ENCODE assay signal across 23 cellular contexts in the genomic region with DNA sequence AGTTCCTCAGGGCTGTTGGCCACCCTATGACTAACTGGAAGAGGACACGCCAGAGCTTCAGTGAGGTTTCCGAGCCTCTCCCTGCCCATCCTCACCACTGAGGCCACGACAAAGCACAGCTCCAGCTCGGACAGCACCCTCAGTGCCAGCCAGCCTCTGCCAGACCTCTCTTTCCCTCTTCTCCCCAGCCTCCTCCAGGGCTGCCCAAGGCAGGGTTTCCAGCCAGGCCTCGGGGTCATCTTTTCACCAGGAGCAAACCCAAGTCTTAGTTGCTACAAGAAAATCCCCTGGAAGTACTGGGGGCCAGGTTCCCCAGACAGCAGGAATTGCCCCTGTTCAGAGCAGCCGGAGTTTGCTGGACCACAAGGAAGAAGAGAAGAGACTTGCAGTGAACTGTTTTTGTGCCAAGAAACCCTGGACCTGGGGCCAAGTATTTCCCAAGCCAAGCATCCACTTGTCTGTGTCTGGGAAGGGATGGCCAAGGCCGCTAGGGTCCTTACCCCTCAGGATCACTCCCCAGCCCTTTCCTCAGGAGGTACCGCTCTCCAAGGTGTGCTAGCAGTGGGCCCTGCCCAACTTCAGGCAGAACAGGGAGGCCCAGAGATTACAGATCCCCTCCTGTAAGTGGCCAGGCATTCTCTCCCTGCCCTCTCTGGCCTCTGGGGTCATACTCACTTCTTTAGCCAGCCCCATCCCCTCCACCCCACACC. TPM values are rescaled to one million over a fixed set of nuclear protein-coding genes. Genes with fewer than 3 reads are reported as not detected.
A peak's percentile ranks its signal among the peaks of the same experiment; 100 is the strongest.
DNase-seq lines count a peak whose midpoint lies in the region; ATAC-seq and TF ChIP-seq lines count a peak whose summit lies in the region.
"Had no signal": no experiment of that assay in that cellular context is flagged by ENCODE, and none has a peak within 500 bp of the region (broad histone marks: within the 10 kb centered on the region; RNA-seq: fewer than 3 reads in every experiment).

No MANE protein-coding gene starts in this region.

- intact Hi-C loops in cardiac septum (cut with DNase I) (no loop called here), left ventricle myocardium inferior (cut with micrococcal nuclease) (no loop called here), tibial artery (cut with DNase I; ENCODE audit: low total_unique reads) (no loop called here)

- ATAC-seq in activated naive CD8-positive, alpha-beta T cell treated with anti-CD3 and anti-CD28 coated beads, Interleukin-2, amount 50 U/mL, for 24 hours, result no peak
- ATAC-seq: activated naive CD4-positive, alpha-beta T cell treated with anti-CD3 and anti-CD28 coated beads, Interleukin-2, amount 50 U/mL, for 72 hours; stimulated activated naive B cell treated with anti-CD40 and anti-IgM and Interleukin-4, amounts not matched to agents 10 μg/mL and 1 μg/mL and 100 μg/mL, for 72 hours; T-cell had no signal

- no peaks in the 10 kb centered on the region for H3K27me3 Mint-ChIP-seq in activated naive CD8-positive, alpha-beta T cell treated with anti-CD3 and anti-CD28 coated beads, Interleukin-2, amount 50 U/mL, for 24 hours
- H3K27me3 Mint-ChIP-seq: brain; naive B cell; stimulated activated naive B cell treated with anti-CD40 and anti-IgM and Interleukin-4, amounts not matched to agents 10 μg/mL and 1 μg/mL and 100 μg/mL, for 72 hours; T-cell had no signal

- H3K27me3 ChIP-seq in left ventricle myocardium inferior (ENCODE audit: low read depth) (no peaks in the 10 kb centered on the region), tibial artery (no peaks in the 10 kb centered on the region)
- H3K27me3 ChIP-seq: esophagus muscularis mucosa had no signal

- H3K4me1 ChIP-seq in left ventricle myocardium inferior, result peaks cover 8% of the 10 kb centered on the region
- H3K4me1 ChIP-seq in tibial artery, result no peaks in the 10 kb centered on the region
- H3K4me1 ChIP-seq: esophagus muscularis mucosa, prostate gland had no signal

- no peak overlapping the region for H3K27ac Mint-ChIP-seq in activated naive CD8-positive, alpha-beta T cell treated with anti-CD3 and anti-CD28 coated beads, Interleukin-2, amount 50 U/mL, for 24 hours
- H3K27ac Mint-ChIP-seq: stimulated activated naive B cell treated with anti-CD40 and anti-IgM and Interleukin-4, amounts not matched to agents 10 μg/mL and 1 μg/mL and 100 μg/mL, for 72 hours; T-cell had no signal

- peaks cover 40% of the 10 kb centered on the region for H3K36me3 Mint-ChIP-seq in activated naive CD8-positive, alpha-beta T cell treated with anti-CD3 and anti-CD28 coated beads, Interleukin-2, amount 50 U/mL, for 24 hours (ENCODE audit: low read depth)

- H3K27ac ChIP-seq in left ventricle myocardium inferior (replicated peaks) (no peak overlapping the region), tibial artery (no peak overlapping the region), substantia nigra (ENCODE audit: low read depth, low read length, poor library complexity, severe bottlenecking) (no peak overlapping the region)
- H3K27ac ChIP-seq: esophagus muscularis mucosa, prostate gland had no signal

- peak; percentile 56 for DNase-seq in cardiac septum (ENCODE audit: low spot score)
- no peak for DNase-seq in left ventricle myocardium inferior
- DNase-seq in islet precursor cell, result peak; percentile 42
- peak; percentile 16 to 49 for DNase-seq in tibial artery
- no peak for DNase-seq in activated naive CD8-positive, alpha-beta T cell treated with anti-CD3 and anti-CD28 coated beads, Interleukin-2, amount 50 U/mL, for 24 hours
- no peak for DNase-seq in substantia nigra (lab: John Stamatoyannopoulos, UW)
- DNase-seq: activated CD4-positive, alpha-beta T cell treated with anti-CD3 and anti-CD28 coated beads, Interleukin-2, amount 50 U/mL, for 1 hour; C1 segment of cervical spinal cord; DMS53; glutamatergic neuron; GOT3; naive B cell; NCI-H1930; NCI-H446 treated with DMSO at 0.1 percent for 48 hours; NK-92 treated with Interleukin-12 subunit alpha and Interleukin-12 subunit beta, amount 100 ng/mL, for 24 hours; stimulated activated CD4-positive, alpha-beta T cell treated with anti-CD3 and anti-CD28 coated beads, Interleukin-12 subunit alpha, Interleukin-12 subunit beta, amount 100 ng/mL, for 4 hours; stimulated activated naive B cell treated with anti-CD40 and anti-IgM and Interleukin-4, amounts not matched to agents 10 μg/mL and 1 μg/mL and 100 μg/mL, for 72 hours; T-cell had no signal

- H3K36me3 ChIP-seq in left ventricle myocardium inferior, result peaks cover 51% of the 10 kb centered on the region
- H3K36me3 ChIP-seq in tibial artery, result peaks cover 28 to 69% (median 56%) of the 10 kb centered on the region in 3 donors

- no peaks in the 10 kb centered on the region for H3K9me3 Mint-ChIP-seq in activated naive CD8-positive, alpha-beta T cell treated with anti-CD3 and anti-CD28 coated beads, Interleukin-2, amount 50 U/mL, for 24 hours
- H3K9me3 Mint-ChIP-seq: activated naive CD4-positive, alpha-beta T cell treated with anti-CD3 and anti-CD28 coated beads, Interleukin-2, amount 50 U/mL, for 72 hours; brain; naive B cell; stimulated activated naive B cell treated with anti-CD40 and anti-IgM and Interleukin-4, amounts not matched to agents 10 μg/mL and 1 μg/mL and 100 μg/mL, for 72 hours; T-cell had no signal

- TF ChIP-seq CTCF in left ventricle myocardium inferior (IDR thresholded peaks at IDR 0.05; ENCODE audit: borderline replicate concordance) (no peak), tibial artery (IDR thresholded peaks at IDR 0.05) (no peak)

- H3K9me3 ChIP-seq in left ventricle myocardium inferior (replicated peaks), result no peaks in the 10 kb centered on the region
- H3K9me3 ChIP-seq in tibial artery, result no peaks in the 10 kb centered on the region
- H3K9me3 ChIP-seq: esophagus muscularis mucosa, prostate gland had no signal

- H3K4me3 ChIP-seq in left ventricle myocardium inferior (no peak overlapping the region), tibial artery (no peak overlapping the region)
- H3K4me3 ChIP-seq: esophagus muscularis mucosa, lung, prostate gland had no signal

- no peaks in the 10 kb centered on the region for H3K4me1 Mint-ChIP-seq in activated naive CD8-positive, alpha-beta T cell treated with anti-CD3 and anti-CD28 coated beads, Interleukin-2, amount 50 U/mL, for 24 hours
- H3K4me1 Mint-ChIP-seq: naive B cell; stimulated activated naive B cell treated with anti-CD40 and anti-IgM and Interleukin-4, amounts not matched to agents 10 μg/mL and 1 μg/mL and 100 μg/mL, for 72 hours; T-cell had no signal

- no peak overlapping the region for H3K4me3 Mint-ChIP-seq in activated naive CD8-positive, alpha-beta T cell treated with anti-CD3 and anti-CD28 coated beads, Interleukin-2, amount 50 U/mL, for 24 hours
- H3K4me3 Mint-ChIP-seq: brain; naive B cell; stimulated activated naive B cell treated with anti-CD40 and anti-IgM and Interleukin-4, amounts not matched to agents 10 μg/mL and 1 μg/mL and 100 μg/mL, for 72 hours; T-cell had no signal

RNA-seq across cellular contexts. Expression of gene PLAGL2, which starts 41.6 kb away (rescaled TPM):
- total RNA-seq in cardiac septum (8.5 TPM), left ventricle myocardium inferior (7.3 TPM)

RNA-seq across cellular contexts. Expression of gene POFUT1, which starts 41.7 kb away (rescaled TPM):
- total RNA-seq in cardiac septum (22.6 TPM), left ventricle myocardium inferior (28.9 TPM)

RNA-seq across cellular contexts. Expression of gene TM9SF4, which starts 56.5 kb away (rescaled TPM):
- total RNA-seq in cardiac septum (31.6 TPM), left ventricle myocardium inferior (27.0 TPM)

Comparison
In these comparisons a context has a peak if more than half of its experiments do, and no peak if none do; other contexts are left out.
1. DNase-seq: peak in cardiac septum (single experiment), islet precursor cell (single experiment) and tibial artery (2 of 2); none in left ventricle myocardium inferior (single experiment), activated naive CD8-positive, alpha-beta T cell treated with anti-CD3 and anti-CD28 coated beads, Interleukin-2, amount 50 U/mL, for 24 hours (single experiment) and substantia nigra (0 of 49).